Comparison of ENCODE assay signal across 21 cellular contexts in genomic region chr14:83607682-83608081, GRCh38.
"Had no signal": no experiment of that assay in that cellular context is flagged by ENCODE, and none has a peak within 500 bp of the region (broad histone marks: within the 10 kb centered on the region; RNA-seq: fewer than 3 reads in every experiment).

No MANE protein-coding gene starts in this region.

- H3K27ac ChIP-seq: heart right ventricle, left ventricle myocardium inferior, neutrophil, psoas muscle, right lobe of liver, tibial nerve, upper lobe of right lung, vagina had no signal

- H3K4me3 ChIP-seq: heart right ventricle, left ventricle myocardium inferior, lung, psoas muscle, right lobe of liver, tibial nerve, upper lobe of right lung, vagina had no signal

- H3K4me1 Mint-ChIP-seq: naive B cell; stimulated activated memory B cell treated with anti-CD40 and anti-IgM and Interleukin-4, amounts not matched to agents 10 μg/mL and 1 μg/mL and 100 μg/mL, for 72 hours had no signal

- H3K27me3 ChIP-seq: heart right ventricle, neutrophil, tibial nerve, upper lobe of right lung, vagina had no signal

- DNase-seq: effector memory CD4-positive, alpha-beta T cell; heart right ventricle; hypothalamus; left cardiac atrium; left ventricle myocardium inferior; mesenchymal stem cell; naive B cell; psoas muscle; retina; stimulated activated CD4-positive, alpha-beta T cell treated with anti-CD3 and anti-CD28 coated beads, Interleukin-15, amount 100 ng/mL, for 24 hours; stimulated activated CD4-positive, alpha-beta T cell treated with anti-CD3 and anti-CD28 coated beads, Interleukin-1b, Interleukin-23, amount 100 ng/mL, for 48 hours; stimulated activated CD4-positive, alpha-beta T cell treated with anti-CD3 and anti-CD28 coated beads, Interleukin-4, amount 100 ng/mL, for 24 hours; upper lobe of right lung had no signal

- H3K27me3 Mint-ChIP-seq: naive B cell; stimulated activated memory B cell treated with anti-CD40 and anti-IgM and Interleukin-4, amounts not matched to agents 10 μg/mL and 1 μg/mL and 100 μg/mL, for 72 hours; stimulated activated naive CD8-positive, alpha-beta T cell treated with anti-CD3 and anti-CD28 coated beads, Interleukin-15, Interleukin-2, amounts not matched to agents 100 ng/mL and 50 ng/mL, for 24 hours had no signal

- H3K4me3 Mint-ChIP-seq: naive B cell; nephron; stimulated activated memory B cell treated with anti-CD40 and anti-IgM and Interleukin-4, amounts not matched to agents 10 μg/mL and 1 μg/mL and 100 μg/mL, for 72 hours; stimulated activated naive CD8-positive, alpha-beta T cell treated with anti-CD3 and anti-CD28 coated beads, Interleukin-15, Interleukin-2, amounts not matched to agents 100 ng/mL and 50 ng/mL, for 24 hours had no signal

- H3K36me3 Mint-ChIP-seq: naive B cell; stimulated activated memory B cell treated with anti-CD40 and anti-IgM and Interleukin-4, amounts not matched to agents 10 μg/mL and 1 μg/mL and 100 μg/mL, for 72 hours had no signal

- H3K4me1 ChIP-seq: heart right ventricle, left ventricle myocardium inferior, psoas muscle, right lobe of liver, tibial nerve, upper lobe of right lung, vagina had no signal

- H3K36me3 ChIP-seq: heart right ventricle, left ventricle myocardium inferior, neutrophil, right lobe of liver, tibial nerve, upper lobe of right lung, vagina had no signal

- H3K9me3 ChIP-seq: neutrophil, psoas muscle, right lobe of liver, upper lobe of right lung, vagina had no signal

- H3K27ac Mint-ChIP-seq: naive B cell; nephron; stimulated activated memory B cell treated with anti-CD40 and anti-IgM and Interleukin-4, amounts not matched to agents 10 μg/mL and 1 μg/mL and 100 μg/mL, for 72 hours; stimulated activated naive CD8-positive, alpha-beta T cell treated with anti-CD3 and anti-CD28 coated beads, Interleukin-15, Interleukin-2, amounts not matched to agents 100 ng/mL and 50 ng/mL, for 24 hours had no signal
